ENCODE assay signal across 28 cellular contexts in genomic region chr2:24621779-24622538, GRCh38.
A peak's percentile ranks its signal among the peaks of the same experiment; 100 is the strongest.
DNase-seq lines count a peak whose midpoint lies in the region; ATAC-seq, FAIRE-seq and TF ChIP-seq lines count a peak whose summit lies in the region.
"Had no signal": no experiment of that assay in that cellular context is flagged by ENCODE, and none has a peak within 500 bp of the region (broad histone marks: within the 10 kb centered on the region; RNA-seq: fewer than 3 reads in every experiment).

No MANE protein-coding gene starts in this region.

- peaks cover 54% of the 10 kb centered on the region for H3K4me1 Mint-ChIP-seq in central memory CD8-positive, alpha-beta T cell

- H3K4me3 ChIP-seq in DND-41 (ENCODE audit: low read depth in 1 of 2, low read length in 2 of 2): no peak overlapping the region
- no peak overlapping the region for H3K4me3 ChIP-seq in Jurkat, Clone E6-1 (ENCODE audit: low read length)
- H3K4me3 ChIP-seq in keratinocyte (ENCODE audit: control insufficient read depth in 2 of 3, extremely low read depth in 1 of 3, insufficient read depth in 2 of 3, low read depth in 1 of 3, low read length in 3 of 3): no peak overlapping the region
- H3K4me3 ChIP-seq in right atrium auricular region: no peak overlapping the region
- H3K4me3 ChIP-seq: GM12878, GM23338, MG63 had no signal

- H3K27ac ChIP-seq in DND-41 (ENCODE audit: low read length) (no peak overlapping the region), keratinocyte (ENCODE audit: control insufficient read depth, insufficient read depth, low read length) (no peak overlapping the region), right atrium auricular region (no peak overlapping the region)
- H3K27ac ChIP-seq: C4-2B, HL-60 had no signal

- H3K4me1 ChIP-seq in DND-41 (ENCODE audit: insufficient read depth, low read length) (no peaks in the 10 kb centered on the region), keratinocyte (ENCODE audit: control insufficient read depth, extremely low read depth, insufficient read depth, low read length) (peaks cover 10% of the 10 kb centered on the region), right atrium auricular region (peaks cover 0 to 9% of the 10 kb centered on the region in 2 donors)

- H3K9me3 Mint-ChIP-seq in central memory CD8-positive, alpha-beta T cell: no peaks in the 10 kb centered on the region
- H3K9me3 Mint-ChIP-seq: CD8-positive, alpha-beta T cell; GM23338 had no signal

- H3K27me3 Mint-ChIP-seq in central memory CD8-positive, alpha-beta T cell: no peaks in the 10 kb centered on the region
- H3K27me3 Mint-ChIP-seq: B cell had no signal

- H4K20me1 ChIP-seq in DND-41 (ENCODE audit: insufficient read depth, low read length) (no peaks in the 10 kb centered on the region), keratinocyte (ENCODE audit: control insufficient read depth, extremely low read depth, insufficient read depth, low read length) (no peaks in the 10 kb centered on the region)

- H3K9me1 ChIP-seq in keratinocyte (ENCODE audit: control insufficient read depth, extremely low read depth, insufficient read depth, low read length): no peaks in the 10 kb centered on the region

- peak; percentile 71 for FAIRE-seq in keratinocyte (lab: Jason Lieb, UNC)
- FAIRE-seq: GM12878 had no signal

- DNase-seq in DND-41 (no peak), keratinocyte (ENCODE audit: low read depth, low spot score) (no peak), NCI-H226 (no peak), right atrium auricular region (ENCODE audit: low spot score) (no peak)
- DNase-seq in Jurkat, Clone E6-1 (ENCODE audit: low read depth, low spot score): peak; percentile 11
- DNase-seq in central memory CD8-positive, alpha-beta T cell (ENCODE audit: low spot score in 2 of 2): no peak
- DNase-seq in stimulated activated CD4-positive, alpha-beta T cell treated with anti-CD3 and anti-CD28 coated beads, Interleukin-12 subunit alpha, Interleukin-12 subunit beta, amount 100 ng/mL, for 4 hours: no peak
- DNase-seq: Caco-2; CD8-positive, alpha-beta T cell; EL; GDM1; KBM-7; MG63; NCI-H1694; NCI-H2029 treated with DMSO at 0.1 percent for 48 hours; NCI-H2171 treated with DMSO at 0.1 percent for 48 hours; NCI-H446 treated with DMSO at 0.1 percent for 48 hours; NCI-H526; NCI-H82; NK-92 treated with Interleukin-12 subunit alpha and Interleukin-12 subunit beta, amount 100 ng/mL, for 24 hours; PC-3 had no signal

- H3K9ac ChIP-seq in DND-41 (ENCODE audit: low read depth, low read length): no peak overlapping the region
- H3K9ac ChIP-seq in keratinocyte (ENCODE audit: control insufficient read depth, extremely low read depth, insufficient read depth, low read length): no peak overlapping the region

- dilution Hi-C loops in keratinocyte (cut with MboI; ENCODE audit: extremely low pct_ligation_motif_present, low sequenced_read_pairs): no loop called here

- H3K27ac Mint-ChIP-seq in central memory CD8-positive, alpha-beta T cell (ENCODE audit: low read depth): no peak overlapping the region
- H3K27ac Mint-ChIP-seq: B cell; CD8-positive, alpha-beta T cell; GM23338 had no signal

- ATAC-seq in DND-41 (ENCODE audit: insufficient read depth, low read depth) (peak; percentile 39; the same call in 1 of the 3 replicates), GM19467 (IDR thresholded peaks at IDR 0.05; ENCODE audit: unreplicated experiment) (no peak)
- peak; percentile 75 for ATAC-seq in central memory CD8-positive, alpha-beta T cell (replicated peaks; ENCODE audit: extremely low read depth, poor library complexity, severe bottlenecking)
- ATAC-seq: CD8-positive, alpha-beta T cell; GM12878; GM23338; HCT116; PC-3 had no signal

- no peak overlapping the region for H2AFZ ChIP-seq in DND-41 (ENCODE audit: low read depth, low read length)
- H2AFZ ChIP-seq in keratinocyte (ENCODE audit: control insufficient read depth, low read length): no peak overlapping the region
- H2AFZ ChIP-seq: GM23338 had no signal

- no peaks in the 10 kb centered on the region for H3K27me3 ChIP-seq in DND-41 (ENCODE audit: insufficient read depth, low read length, poor library complexity)
- no peaks in the 10 kb centered on the region for H3K27me3 ChIP-seq in keratinocyte (ENCODE audit: control insufficient read depth, extremely low read depth, insufficient read depth, low read length)
- no peaks in the 10 kb centered on the region for H3K27me3 ChIP-seq in right atrium auricular region
- H3K27me3 ChIP-seq: MG63 had no signal

- no peaks in the 10 kb centered on the region; the same call in 1 of the 2 replicates for H3K79me2 ChIP-seq in DND-41 (ENCODE audit: insufficient read depth, low read length)
- no peaks in the 10 kb centered on the region for H3K79me2 ChIP-seq in keratinocyte (ENCODE audit: control insufficient read depth, insufficient read depth, low read length)

- TF ChIP-seq CTCF in DND-41 (IDR thresholded peaks at IDR 0.05; ENCODE audit: borderline replicate concordance, extremely low read depth, low read length, poor library complexity, severe bottlenecking) (no peak), keratinocyte (optimal IDR thresholded peaks at IDR 0.05 in 1 of 3, IDR thresholded peaks at IDR 0.05 in 1 of 3, conservative IDR thresholded peaks at IDR 0.05 in 1 of 3; ENCODE audit: extremely low read depth in 1 of 3, insufficient read depth in 2 of 3, low read length in 3 of 3) (no peak), right atrium auricular region (IDR thresholded peaks at IDR 0.05) (no peak)

- H3K4me3 Mint-ChIP-seq in central memory CD8-positive, alpha-beta T cell: no peak overlapping the region
- H3K4me3 Mint-ChIP-seq: B cell; CD8-positive, alpha-beta T cell; GM23338 had no signal

- H3K9me3 ChIP-seq in DND-41 (ENCODE audit: insufficient read depth, low read length, severe bottlenecking) (no peaks in the 10 kb centered on the region), keratinocyte (ENCODE audit: control insufficient read depth, low read depth, low read length) (no peaks in the 10 kb centered on the region), right atrium auricular region (no peaks in the 10 kb centered on the region)
- H3K9me3 ChIP-seq: Caco-2, MG63 had no signal

- no peak overlapping the region for H3K4me2 ChIP-seq in DND-41 (ENCODE audit: insufficient read depth, low read length)
- H3K4me2 ChIP-seq in keratinocyte (ENCODE audit: control insufficient read depth, extremely low read depth, insufficient read depth, low read depth, low read length): peak overlapping the region; percentile 9
- H3K4me2 ChIP-seq: GM23338 had no signal

- no peaks in the 10 kb centered on the region for H3K36me3 ChIP-seq in DND-41 (ENCODE audit: insufficient read depth, low read length)
- H3K36me3 ChIP-seq in keratinocyte (ENCODE audit: control insufficient read depth in 2 of 2, extremely low read depth in 1 of 2, insufficient read depth in 2 of 2, low read length in 2 of 2): no peaks in the 10 kb centered on the region
- no peaks in the 10 kb centered on the region for H3K36me3 ChIP-seq in right atrium auricular region
- H3K36me3 ChIP-seq: MG63 had no signal

- H3K36me3 Mint-ChIP-seq in central memory CD8-positive, alpha-beta T cell (ENCODE audit: insufficient read depth): peaks cover 4% of the 10 kb centered on the region
- H3K36me3 Mint-ChIP-seq: CD8-positive, alpha-beta T cell had no signal
